In genomic region chr6:137234505-137234863, GRCh38 we compare ENCODE assay signal across 8 cellular contexts. TPM values are rescaled to one million over a fixed set of nuclear protein-coding genes. Genes with fewer than 3 reads are reported as not detected.
DNase-seq lines count a peak whose midpoint lies in the region; ATAC-seq, FAIRE-seq and TF ChIP-seq lines count a peak whose summit lies in the region.

No MANE protein-coding gene starts in this region.

- H4K20me1 ChIP-seq in K562 (replicated peaks; ENCODE audit: control insufficient read depth, insufficient read depth, low read length) = no peaks in the 10 kb centered on the region

- no peaks in the 10 kb centered on the region for H3K27me3 ChIP-seq in heart right ventricle
- peaks cover 0 to 11% of the 10 kb centered on the region in 2 experiments; a peak in 4 of 5 replicates for H3K27me3 ChIP-seq in K562 (ENCODE audit: control insufficient read depth in 2 of 2, insufficient read depth in 2 of 2, low read length in 2 of 2)
- no peaks in the 10 kb centered on the region for H3K27me3 ChIP-seq in spleen (replicated peaks in 1 of 7)
- H3K27me3 ChIP-seq in body of pancreas = no peaks in the 10 kb centered on the region

- TF ChIP-seq RAD21 in K562 (CRISPR knock-in tag; conservative IDR thresholded peaks at IDR 0.05 in 1 of 2, IDR thresholded peaks at IDR 0.05 in 1 of 2) = no peak

- H3K4me2 ChIP-seq in K562 (ENCODE audit: insufficient read depth, low read length) = no peak overlapping the region

- no TSS peak for BruUV-seq in K562 (replicated peaks; lab: Mats Ljungman, UMichigan)

- DNase-seq in heart right ventricle (no peak), Right ventricle myocardium superior (no peak), KBM-7 (peak; percentile 69), K562 (ENCODE audit: extremely low read depth in 1 of 4, low spot score in 3 of 4) (no peak), spleen (no peak), body of pancreas (no peak), HCEC 1CT (no peak), NCI-H69 (lab: John Stamatoyannopoulos, UW) (no peak)

- TF ChIP-seq POLR2A in K562 (conservative IDR thresholded peaks at IDR 0.05) (no peak), spleen (IDR thresholded peaks at IDR 0.05) (no peak), body of pancreas (IDR thresholded peaks at IDR 0.05) (no peak)

- FAIRE-seq in K562 (lab: Jason Lieb, UNC) = no peak

- no peaks in the 10 kb centered on the region for H3K36me3 ChIP-seq in heart right ventricle
- no peaks in the 10 kb centered on the region for H3K36me3 ChIP-seq in K562 (ENCODE audit: control insufficient read depth, insufficient read depth, low read length)
- no peaks in the 10 kb centered on the region for H3K36me3 ChIP-seq in spleen
- no peaks in the 10 kb centered on the region for H3K36me3 ChIP-seq in body of pancreas (replicated peaks in 1 of 2; ENCODE audit: insufficient read depth in 1 of 2, low read depth in 2 of 2)

- H3K9ac ChIP-seq in K562 (ENCODE audit: insufficient read depth in 1 of 2, low read depth in 2 of 2, low read length in 2 of 2) = no peak overlapping the region

- H3K27ac ChIP-seq in heart right ventricle (peak overlapping the region; percentile 11 to 82 (median 74)), K562 (ENCODE audit: extremely low read depth, low read depth, low read length) (peak overlapping the region; percentile 10; the same call in 1 of the 3 replicates), spleen (peak overlapping the region in 7 of 8 donors; percentile 77 to 100 (median 87)), body of pancreas (peak overlapping the region in 2 of 4 donors; percentile 54 to 64)

- intact Hi-C loops in heart right ventricle (cut with DNase I) = no loop called here
- intact Hi-C loops in Right ventricle myocardium superior (cut with DNase I) = no loop called here
- intact Hi-C loops in K562 (cut with micrococcal nuclease) = no loop called here
- intact Hi-C loops in spleen (cut with DNase I; ENCODE audit: low total_unique reads) = no loop called here
- intact Hi-C loops in body of pancreas (cut with DNase I) = no loop called here

- POLR2A ChIA-PET in K562 (lab: Yijun Ruan, JAX) = no interaction called here

- no peaks in the 10 kb centered on the region for H3K9me1 ChIP-seq in K562 (ENCODE audit: control insufficient read depth, insufficient read depth, low read length)

- ATAC-seq in heart right ventricle (peak in 1 of 8 donors; percentile 18), Right ventricle myocardium superior (ENCODE audit: poor library complexity) (no peak), K562 (no peak), body of pancreas (no peak)

- no peak for TF ChIP-seq CTCF in heart right ventricle (IDR thresholded peaks at IDR 0.05)
- TF ChIP-seq CTCF in K562 (IDR thresholded peaks at IDR 0.05 in 2 of 3, conservative IDR thresholded peaks at IDR 0.05 in 1 of 3; ENCODE audit: insufficient read depth in 2 of 3, low read depth in 1 of 3, low read length in 3 of 3) = 0 out of 6 replicates have a peak, but pooled peaks of 1 of the 3 experiments have one; percentile 2
- no peak for TF ChIP-seq CTCF in spleen (IDR thresholded peaks at IDR 0.05 in 8 of 11, conservative IDR thresholded peaks at IDR 0.05 in 3 of 11)
- TF ChIP-seq CTCF in body of pancreas (IDR thresholded peaks at IDR 0.05) = no peak

- CTCF ChIA-PET in K562 (lab: Yijun Ruan, JAX; ENCODE audit: low intra/inter-chr PET ratio) = no interaction called here

- in situ Hi-C loops in KBM-7 (cut with MboI; ENCODE audit: low pct_unique_long_range_greater_than_20kb, low sequenced_read_pairs) = no loop called here
- in situ Hi-C loops in K562 (cut with MboI) = no loop called here

- no peaks in the 10 kb centered on the region for H3K79me2 ChIP-seq in K562 (ENCODE audit: control insufficient read depth, insufficient read depth, low read length)

- peaks cover 0 to 8% (median 0%) of the 10 kb centered on the region in 11 donors for H3K9me3 ChIP-seq in heart right ventricle
- H3K9me3 ChIP-seq in K562 (replicated peaks; ENCODE audit: control insufficient read depth, insufficient read depth, low read depth, low read length) = no peaks in the 10 kb centered on the region
- peaks cover 0 to 5% (median 0%) of the 10 kb centered on the region in 8 donors for H3K9me3 ChIP-seq in spleen
- H3K9me3 ChIP-seq in body of pancreas = no peaks in the 10 kb centered on the region

- H2AFZ ChIP-seq in K562 (ENCODE audit: low read depth, low read length) = peak overlapping the region; percentile 43; the same call in 1 of the 2 replicates

- H3K4me3 ChIP-seq in heart right ventricle (peak overlapping the region in 1 of 10 donors; percentile 2), K562 (no peak overlapping the region), spleen (peak overlapping the region in 1 of 8 donors; percentile 42), body of pancreas (no peak overlapping the region)

- H3K4me1 ChIP-seq in heart right ventricle = peaks cover 5 to 98% (median 37%) of the 10 kb centered on the region in 9 donors
- H3K4me1 ChIP-seq in K562 (replicated peaks in 1 of 2; ENCODE audit: control insufficient read depth in 2 of 2, insufficient read depth in 2 of 2, low read length in 2 of 2) = peaks cover 3 to 20% of the 10 kb centered on the region in 2 experiments; a peak in 3 of 5 replicates
- H3K4me1 ChIP-seq in spleen = peaks cover 19 to 91% (median 67%) of the 10 kb centered on the region in 6 donors
- no peaks in the 10 kb centered on the region for H3K4me1 ChIP-seq in body of pancreas

- 58 to 69% methylated on average over 4 of the region's 4 CpGs for WGBS in heart right ventricle, 2 donors
- 27% methylated on average over 4 of the region's 4 CpGs for WGBS in K562 (ENCODE audit: insufficient coverage, low coverage, missing lambda C conversion rate)
- WGBS in spleen, 5 donors = 15 to 21% (median 17%) methylated on average over 4 of the region's 4 CpGs
- 69 to 75% methylated on average over 4 of the region's 4 CpGs for WGBS in body of pancreas, 2 donors

- no peak for TF ChIP-seq EP300 in K562 (IDR thresholded peaks at IDR 0.05; ENCODE audit: low read length)

TF ChIP-seq in K562, 482 proteins besides CTCF, POLR2A, EP300 and RAD21:
- TF ChIP-seq ZNF384 (IDR thresholded peaks at IDR 0.05; ENCODE audit: low read depth, low read length) (peak; percentile 76), ETV6 (IDR thresholded peaks at IDR 0.05; ENCODE audit: borderline replicate concordance in 1 of 2, low read depth in 2 of 2, low read length in 1 of 2) (peak in 1 of 2 experiments; percentile 28; a peak in 1 of 4 replicates), ETV6 (CRISPR knock-in tag; IDR thresholded peaks at IDR 0.05; ENCODE audit: borderline replicate concordance) (no peak), TBL1XR1 (IDR thresholded peaks at IDR 0.05; ENCODE audit: low read length in 2 of 2) (no peak), JUND (IDR thresholded peaks at IDR 0.05; ENCODE audit: borderline replicate concordance, low read depth, low read length) (peak; percentile 53; the same call in 1 of the 2 replicates), JUND (tag; IDR thresholded peaks at IDR 0.05; ENCODE audit: borderline replicate concordance, low read depth, low read length) (no peak; the same call in 2 of the 3 replicates), MAFG (tag; conservative IDR thresholded peaks at IDR 0.05) (no peak), PCBP1 (IDR thresholded peaks at IDR 0.05; ENCODE audit: low read depth, low read length, poor library complexity, severe bottlenecking) (no peak), ZKSCAN8 (CRISPR knock-in tag; IDR thresholded peaks at IDR 0.05) (0 out of 2 replicates have a peak, but pooled peaks have one; percentile 26), VEZF1 (CRISPR knock-in tag; IDR thresholded peaks at IDR 0.05) (0 out of 2 replicates have a peak, but pooled peaks have one; percentile 23)

RNA-seq across cellular contexts. Expression of gene IFNGR1, which starts 15.3 kb away (rescaled TPM):
- 100 to 1,000 TPM in 3 of 10 donors, 10 to 100 TPM in 7; 55.8 to 132 (median 78.7) TPM for total RNA-seq in heart right ventricle
- polyA plus RNA-seq in heart right ventricle = 100 to 1,000 TPM in 1 of 2 donors, 10 to 100 TPM in 1; 66.1 to 121 TPM
- total RNA-seq in Right ventricle myocardium superior = 99.9 TPM
- total RNA-seq in K562 (2011; cell fraction: chromatin; rRNA removed; ENCODE audit: low replicate concordance) = 20.6 and 45.2 TPM in 2 replicates
- 21.5 and 26.5 TPM in 2 replicates for total RNA-seq in K562 (2011; cell fraction: nucleolus; rRNA removed)
- 30.9 and 31.5 TPM in 2 replicates for total RNA-seq in K562 (2011; cell fraction: nucleoplasm; rRNA removed)
- total RNA-seq in K562 (2014; rRNA removed) = 13.4 and 14.7 TPM in 2 replicates
- total RNA-seq in K562 (2014; rRNA removed; fragmentation: Illumina TruSeq; extraction: Trizol) = 26.7 and 31.3 TPM in 2 replicates
- 33.4 and 38.9 TPM in 2 replicates for total RNA-seq in K562 (2015; rRNA removed; fragmentation: Illumina TruSeq; extraction: Trizol)
- total RNA-seq in K562 (2021) = 16.8 and 17.7 TPM in 2 replicates
- polyA plus RNA-seq in K562 (2011; rRNA removed) = 33.0 and 52.5 TPM in 2 replicates
- 4.8 and 21.0 TPM in 2 replicates for polyA plus RNA-seq in K562 (2011; cell fraction: cytosol; rRNA removed)
- 24.7 and 52.5 TPM in 2 replicates for polyA plus RNA-seq in K562 (2011; cell fraction: nucleus; rRNA removed)
- 22.6 and 25.6 TPM in 2 replicates for polyA plus RNA-seq in K562 (2012)
- polyA plus RNA-seq in K562 (2014; fragmentation: Illumina TruSeq; extraction: Trizol) = 22.4 and 26.7 TPM in 2 replicates
- 10 to 100 TPM; 41.5 to 47.0 TPM for polyA plus RNA-seq in K562 (2014; fragmentation: Nextera tagmentation; extraction: Ambion mirVana)
- polyA plus RNA-seq in K562 (2014; rRNA removed) = 19.3 and 21.2 TPM in 2 replicates
- 16.9 and 42.2 TPM in 2 replicates for polyA minus RNA-seq in K562 (2011; rRNA and poly(A)+ RNA removed)
- 8.5 and 22.1 TPM in 2 replicates for polyA minus RNA-seq in K562 (2011; cell fraction: cytosol; rRNA and poly(A)+ RNA removed)
- 11.8 and 45.1 TPM in 2 replicates for polyA minus RNA-seq in K562 (2011; cell fraction: nucleus; rRNA and poly(A)+ RNA removed)
- total RNA-seq in spleen = 100 to 1,000 TPM; 146 to 291 (median 232) TPM
- 100 to 1,000 TPM; 119 to 150 (median 122) TPM for polyA plus RNA-seq in spleen
- total RNA-seq in body of pancreas = 10 to 100 TPM; 12.9 to 36.6 TPM
